ENCODE assay signal across 8 cellular contexts in genomic region chr12:49018282-49019119, GRCh38. TPM values are rescaled to one million over a fixed set of nuclear protein-coding genes. Genes with fewer than 3 reads are reported as not detected.
A peak's percentile ranks its signal among the peaks of the same experiment; 100 is the strongest.
DNase-seq lines count a peak whose midpoint lies in the region; TF ChIP-seq lines count a peak whose summit lies in the region.

Gene PRKAG1, minus strand, starts transcription at chr12:49018776. Its CDS starts 36 bp downstream, at chr12:49018740.

- peak; percentile 66 for TF ChIP-seq EP300 in neural cell (conservative IDR thresholded peaks at IDR 0.05; ENCODE audit: poor library complexity, severe bottlenecking)
- peak; percentile 21 for TF ChIP-seq EP300 in stomach (IDR thresholded peaks at IDR 0.05)

- H3K27me3 ChIP-seq in HAP-1 (ENCODE audit: low read depth) (no peaks in the 10 kb centered on the region), MG63 (no peaks in the 10 kb centered on the region), neural cell (ENCODE audit: insufficient read depth, low read depth, low read length) (no peaks in the 10 kb centered on the region), stomach (no peaks in the 10 kb centered on the region)

- peak within 1 kb of the TSS; percentile 57 for H3K4me3 ChIP-seq in HAP-1
- H3K4me3 ChIP-seq in MG63 = peak within 1 kb of the TSS; percentile 88
- peak within 1 kb of the TSS; percentile 84 for H3K4me3 ChIP-seq in neural cell (ENCODE audit: low read length)
- peak within 1 kb of the TSS; percentile 72 to 79 (median 76) for H3K4me3 ChIP-seq in stomach

- 0 to 1% (median 0%) methylated on average over 57 to 59 of the region's 59 CpGs for WGBS in stomach, 5 donors

- H3K4me1 ChIP-seq in HAP-1 = peaks cover 7% of the 10 kb centered on the region
- peaks cover 12 to 37% (median 27%) of the 10 kb centered on the region in 4 donors for H3K4me1 ChIP-seq in stomach

- H3K9me3 ChIP-seq in HAP-1 = no peaks in the 10 kb centered on the region
- no peaks in the 10 kb centered on the region for H3K9me3 ChIP-seq in MG63
- H3K9me3 ChIP-seq in neural cell (ENCODE audit: low read length) = no peaks in the 10 kb centered on the region
- H3K9me3 ChIP-seq in stomach = no peaks in the 10 kb centered on the region

- intact Hi-C loops in stomach (cut with DNase I; ENCODE audit: low total_unique reads) = no loop called here

- DNase-seq in GDM1 (lab: John Stamatoyannopoulos, UW) (peak; percentile 97), HAP-1 (ENCODE audit: low spot score in 2 of 2) (peak; percentile 91 to 97), MG63 (peak; percentile 95), SHP77 treated with DMSO at 0.1 percent for 48 hours (lab: John Stamatoyannopoulos, UW) (peak; percentile 88), fibroblast of the conjunctiva (ENCODE audit: low read depth) (peak; percentile 96), stomach (peak; percentile 95)
- peak; percentile 99 for DNase-seq in activated effector memory CD4-positive, alpha-beta T cell treated with anti-CD3 and anti-CD28 coated beads, Interleukin-2, amount 50 U/mL, for 16 hours

- peak within 1 kb of the TSS; percentile 89 for H2AFZ ChIP-seq in neural cell (ENCODE audit: low read depth, low read length)

- no peaks in the 10 kb centered on the region for H3K79me2 ChIP-seq in neural cell (replicated peaks; ENCODE audit: insufficient read depth, low read length)

- H3K9me2 ChIP-seq in neural cell (ENCODE audit: insufficient read depth, low read length) = no peaks in the 10 kb centered on the region

- H3K4me2 ChIP-seq in neural cell (ENCODE audit: low read length) = peak within 1 kb of the TSS; percentile 99

- peak in 1 of 4 donors; percentile 55 for TF ChIP-seq POLR2A in stomach (IDR thresholded peaks at IDR 0.05)

- H3K27ac ChIP-seq in neural cell (ENCODE audit: low read length) (peak within 1 kb of the TSS; percentile 94), stomach (peak within 1 kb of the TSS; percentile 83 to 98 (median 93))

- peak within 1 kb of the TSS; percentile 96 for H3K9ac ChIP-seq in neural cell (ENCODE audit: low read length)

- peaks cover 27% of the 10 kb centered on the region for H3K36me3 ChIP-seq in HAP-1 (replicated peaks)
- peaks cover 24% of the 10 kb centered on the region for H3K36me3 ChIP-seq in MG63
- no peaks in the 10 kb centered on the region for H3K36me3 ChIP-seq in neural cell (ENCODE audit: insufficient read depth, low read length)
- peaks cover 26 to 31% (median 30%) of the 10 kb centered on the region in 4 donors for H3K36me3 ChIP-seq in stomach

- no peaks in the 10 kb centered on the region for H4K20me1 ChIP-seq in neural cell (ENCODE audit: insufficient read depth)

- H3F3A ChIP-seq in neural cell (ENCODE audit: insufficient read depth, low read length, poor library complexity, severe bottlenecking) = peaks cover 3% of the 10 kb centered on the region

- peak; percentile 55 for TF ChIP-seq RAD21 in neural cell (conservative IDR thresholded peaks at IDR 0.05)

- in situ Hi-C loops in HAP-1 (cut with MboI; ENCODE audit: low sequenced_read_pairs) = no loop called here

- peak; percentile 89 for TF ChIP-seq CTCF in neural cell (IDR thresholded peaks at IDR 0.05; ENCODE audit: poor library complexity, severe bottlenecking)
- peak in 2 of 7 experiments; percentile 40 to 47 for TF ChIP-seq CTCF in stomach (IDR thresholded peaks at IDR 0.05)

TF ChIP-seq in neural cell, 6 proteins besides CTCF, POLR2A, EP300 and RAD21:
- TF ChIP-seq REST (IDR thresholded peaks at IDR 0.05; ENCODE audit: borderline replicate concordance) (peak; percentile 92), MXI1 (conservative IDR thresholded peaks at IDR 0.05; ENCODE audit: poor library complexity, severe bottlenecking) (peak; percentile 69), EZH2 (IDR thresholded peaks at IDR 0.05; ENCODE audit: borderline replicate concordance, insufficient read depth, low read length, poor library complexity, severe bottlenecking) (no peak), POLR2AphosphoS5 (IDR thresholded peaks at IDR 0.05) (peak; percentile 97), SMC3 (conservative IDR thresholded peaks at IDR 0.05; ENCODE audit: poor library complexity) (peak; percentile 61), TAF1 (IDR thresholded peaks at IDR 0.05; ENCODE audit: low read depth) (peak; percentile 96)

RNA-seq across cellular contexts. Expression of gene PRKAG1, which starts in this region (rescaled TPM):
- 76.4 and 102 TPM in 2 replicates for total RNA-seq in MG63 (2014; rRNA removed; shearing (Covaris generic); ENCODE audit: low replicate concordance)
- polyA plus RNA-seq in neural cell (69.0 and 71.0 TPM in 2 replicates), stomach (10 to 100 TPM; 42.6 to 61.7 (median 48.7) TPM)
- polyA minus RNA-seq in neural cell = 37.3 and 39.2 TPM in 2 replicates
- 10 to 100 TPM in 4 of 5 donors, 1 to 10 TPM in 1; 5.8 to 68.7 (median 36.9) TPM for total RNA-seq in stomach

Comparison
In these comparisons a context has a peak if more than half of its experiments do, and no peak if none do; other contexts are left out.
1. Peak in every context shown above with its lines: DNase-seq, H3K4me3 ChIP-seq and H3K27ac ChIP-seq.